Comparison of ENCODE assay signal across 19 cellular contexts in the genomic region with DNA sequence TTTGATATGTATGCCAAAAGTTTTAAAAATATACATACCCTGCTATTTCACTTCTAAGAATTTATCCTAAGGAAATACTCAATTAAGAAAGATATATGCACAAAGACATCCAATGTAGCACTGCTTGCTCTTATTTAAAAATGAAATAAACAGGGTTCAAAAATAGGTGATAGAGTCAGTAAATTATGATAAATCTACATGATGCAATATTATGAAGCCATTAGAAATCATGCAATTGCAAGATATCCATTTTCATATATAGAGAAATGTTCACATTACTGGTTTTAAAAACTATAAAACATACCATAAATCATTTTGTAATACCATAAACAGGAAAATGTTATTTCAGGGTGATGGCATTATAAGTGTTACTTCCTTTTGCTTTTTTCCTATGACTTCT. TPM values are rescaled to one million over a fixed set of nuclear protein-coding genes. Genes with fewer than 3 reads are reported as not detected.
DNase-seq lines count a peak whose midpoint lies in the region; ATAC-seq, FAIRE-seq and TF ChIP-seq lines count a peak whose summit lies in the region.
"Had no signal": no experiment of that assay in that cellular context is flagged by ENCODE, and none has a peak within 500 bp of the region (broad histone marks: within the 10 kb centered on the region; RNA-seq: fewer than 3 reads in every experiment).

No MANE protein-coding gene starts in this region.

- no peaks in the 10 kb centered on the region for H3K9me3 Mint-ChIP-seq in naive thymus-derived CD4-positive, alpha-beta T cell
- H3K9me3 Mint-ChIP-seq: CD4-positive, alpha-beta T cell; CD8-positive, alpha-beta T cell had no signal

- H3K9me3 ChIP-seq in IMR-90 (ENCODE audit: control insufficient read depth, insufficient read depth, low read length) = no peaks in the 10 kb centered on the region
- no peaks in the 10 kb centered on the region for H3K9me3 ChIP-seq in K562 (replicated peaks; ENCODE audit: control insufficient read depth, insufficient read depth, low read depth, low read length)
- no peaks in the 10 kb centered on the region for H3K9me3 ChIP-seq in naive thymus-derived CD4-positive, alpha-beta T cell (ENCODE audit: control insufficient read depth in 2 of 3, low read length in 3 of 3)
- H3K9me3 ChIP-seq: A549, Caco-2 had no signal

- H3K56ac ChIP-seq in IMR-90 (ENCODE audit: extremely low read depth, insufficient read depth, low read length) = no peak overlapping the region

- POLR2A ChIA-PET in IMR-90 (lab: Charles Lee; ENCODE audit: unreplicated experiment) (no interaction called here), K562 (lab: Yijun Ruan, JAX) (interaction anchor here (0.6 kb wide), 1 partner anchor 74 kb away, joined by 3 read pairs; no protein-coding TSS in a partner anchor)
- POLR2A ChIA-PET in naive thymus-derived CD4-positive, alpha-beta T cell (lab: Charles Lee) = no interaction called here

- no peak overlapping the region for H2BK15ac ChIP-seq in IMR-90 (ENCODE audit: low read depth, low read length)

- H2BK5ac ChIP-seq in IMR-90 (ENCODE audit: low read depth, low read length, poor library complexity, severe bottlenecking) = no peak overlapping the region

- intact Hi-C loops in IMR-90 (cut with micrococcal nuclease) = no loop called here
- intact Hi-C loops in K562 (cut with micrococcal nuclease) = no loop called here
- intact Hi-C loops in naive thymus-derived CD4-positive, alpha-beta T cell (cut with micrococcal nuclease) = loop anchor here in 1 of 2 donors (1.0 kb wide), 1 partner anchor 7 kb away; no protein-coding TSS in a partner anchor

- TF ChIP-seq EP300 in K562 (IDR thresholded peaks at IDR 0.05; ENCODE audit: low read length) = no peak

- H3K4me2 ChIP-seq in IMR-90 (ENCODE audit: low read depth, low read length) (no peak overlapping the region), K562 (ENCODE audit: insufficient read depth, low read length) (no peak overlapping the region)
- H3K4me2 ChIP-seq: A549 had no signal

- no peak overlapping the region for H2BK120ac ChIP-seq in IMR-90 (ENCODE audit: low read depth, low read length)

- H3K4me1 Mint-ChIP-seq in naive thymus-derived CD4-positive, alpha-beta T cell = peaks cover 11 to 42% (median 23%) of the 10 kb centered on the region in 7 donors

- H3K9ac ChIP-seq in IMR-90 (ENCODE audit: low read depth, low read length) = no peak overlapping the region
- no peak overlapping the region for H3K9ac ChIP-seq in K562 (ENCODE audit: insufficient read depth in 1 of 2, low read depth in 2 of 2, low read length in 2 of 2)
- H3K9ac ChIP-seq: BLaER1 treated with 17β-estradiol and CSF1 and Interleukin-3, amounts not matched to agents 10 nM and 100 nM had no signal

- no peak overlapping the region for H3K18ac ChIP-seq in IMR-90 (ENCODE audit: low read depth, low read length)

- TF ChIP-seq POLR2A in IMR-90 (IDR thresholded peaks at IDR 0.05; ENCODE audit: low read depth, low read length) (no peak), K562 (conservative IDR thresholded peaks at IDR 0.05) (no peak)

- no peak overlapping the region for H4K8ac ChIP-seq in IMR-90 (ENCODE audit: low read depth in 2 of 2, low read length in 2 of 2)

- ATAC-seq in IMR-90 (ENCODE audit: low read depth) (no peak), K562 (no peak), HG02852 (IDR thresholded peaks at IDR 0.05; ENCODE audit: unreplicated experiment) (no peak)
- no peak for ATAC-seq in naive thymus-derived CD4-positive, alpha-beta T cell
- ATAC-seq: A549; CD8-positive, alpha-beta T cell had no signal

- H2AK9ac ChIP-seq in IMR-90 (replicated peaks; ENCODE audit: low read depth, low read length, poor library complexity) = no peak overlapping the region

- no peaks in the 10 kb centered on the region for H4K20me1 ChIP-seq in IMR-90 (ENCODE audit: insufficient read depth, low read length)
- H4K20me1 ChIP-seq in K562 (replicated peaks; ENCODE audit: control insufficient read depth, insufficient read depth, low read length) = no peaks in the 10 kb centered on the region

- H4K91ac ChIP-seq in IMR-90 (ENCODE audit: insufficient read depth, low read depth, low read length) = no peak overlapping the region

- H3K4me3 Mint-ChIP-seq in naive thymus-derived CD4-positive, alpha-beta T cell = no peak overlapping the region
- H3K4me3 Mint-ChIP-seq: B cell; CD4-positive, alpha-beta T cell; CD8-positive, alpha-beta T cell had no signal

- TF ChIP-seq RAD21 in IMR-90 (IDR thresholded peaks at IDR 0.05; ENCODE audit: low read length) (no peak), K562 (CRISPR knock-in tag; conservative IDR thresholded peaks at IDR 0.05 in 1 of 2, IDR thresholded peaks at IDR 0.05 in 1 of 2) (no peak)

- no peak overlapping the region for H2BK20ac ChIP-seq in IMR-90 (ENCODE audit: low read depth, low read length)

- 0 out of 2 replicates have a peak, but pooled peaks cover 4% of the 10 kb centered on the region for H3K36me3 ChIP-seq in IMR-90 (ENCODE audit: control insufficient read depth, insufficient read depth, low read length)
- peaks cover 9% of the 10 kb centered on the region for H3K36me3 ChIP-seq in K562 (ENCODE audit: control insufficient read depth, insufficient read depth, low read length)
- H3K36me3 ChIP-seq in naive thymus-derived CD4-positive, alpha-beta T cell (ENCODE audit: control insufficient read depth in 2 of 3, insufficient read depth in 3 of 3, low read length in 3 of 3) = peaks cover 0 to 4% (median 0%) of the 10 kb centered on the region in 3 experiments

- no peak overlapping the region for H3K4ac ChIP-seq in IMR-90 (ENCODE audit: low read depth, low read length)

- peaks cover 4 to 6% of the 10 kb centered on the region in 2 experiments; a peak in 2 of 4 replicates for H3K79me1 ChIP-seq in IMR-90 (ENCODE audit: low read depth in 1 of 2, low read length in 2 of 2)

- peaks cover 15% of the 10 kb centered on the region for H3K79me2 ChIP-seq in K562 (ENCODE audit: control insufficient read depth, insufficient read depth, low read length)

- CTCF ChIA-PET in IMR-90 (lab: Yijun Ruan, JAX) (no interaction called here), K562 (lab: Yijun Ruan, JAX; ENCODE audit: low intra/inter-chr PET ratio) (no interaction called here)
- CTCF ChIA-PET in naive thymus-derived CD4-positive, alpha-beta T cell (lab: Charles Lee) = no interaction called here

- FAIRE-seq in K562 (lab: Jason Lieb, UNC) (no peak), islet of Langerhans (lab: Jason Lieb, UNC) (peak; percentile 79)
- FAIRE-seq: A549, D721Med, GM12891, GM19239 had no signal

- H3K27ac Mint-ChIP-seq in naive thymus-derived CD4-positive, alpha-beta T cell = no peak overlapping the region
- H3K27ac Mint-ChIP-seq: B cell; CD4-positive, alpha-beta T cell; CD8-positive, alpha-beta T cell had no signal

- no peaks in the 10 kb centered on the region for H3K9me1 ChIP-seq in IMR-90 (ENCODE audit: insufficient read depth, low read length)
- H3K9me1 ChIP-seq in K562 (ENCODE audit: control insufficient read depth, insufficient read depth, low read length) = no peaks in the 10 kb centered on the region

- no peak overlapping the region for H3K4me3 ChIP-seq in IMR-90 (ENCODE audit: insufficient read depth, low read depth, low read length)
- no peak overlapping the region for H3K4me3 ChIP-seq in K562
- no peak overlapping the region for H3K4me3 ChIP-seq in naive thymus-derived CD4-positive, alpha-beta T cell (ENCODE audit: low read length)
- H3K4me3 ChIP-seq: A549; BLaER1 treated with 17β-estradiol and CSF1 and Interleukin-3, amounts not matched to agents 10 nM and 100 nM had no signal

- H3K4me1 ChIP-seq in IMR-90 (ENCODE audit: control insufficient read depth, insufficient read depth, low read length) (no peaks in the 10 kb centered on the region), K562 (replicated peaks in 1 of 2; ENCODE audit: control insufficient read depth in 2 of 2, insufficient read depth in 2 of 2, low read length in 2 of 2) (peaks cover 3% of the 10 kb centered on the region in 2 experiments; a peak in 3 of 5 replicates)
- peaks cover 0 to 11% of the 10 kb centered on the region in 2 donors for H3K4me1 ChIP-seq in naive thymus-derived CD4-positive, alpha-beta T cell (ENCODE audit: control insufficient read depth in 2 of 2, insufficient read depth in 2 of 2, low read length in 2 of 2)
- H3K4me1 ChIP-seq: Caco-2 had no signal

- no peaks in the 10 kb centered on the region for H3K27me3 ChIP-seq in IMR-90 (ENCODE audit: control insufficient read depth, insufficient read depth, low read length)
- H3K27me3 ChIP-seq in K562 (ENCODE audit: control insufficient read depth in 2 of 2, insufficient read depth in 2 of 2, low read length in 2 of 2) = no peaks in the 10 kb centered on the region
- H3K27me3 ChIP-seq in naive thymus-derived CD4-positive, alpha-beta T cell (ENCODE audit: control insufficient read depth in 2 of 2, insufficient read depth in 2 of 2, low read length in 2 of 2) = no peaks in the 10 kb centered on the region
- H3K27me3 ChIP-seq: BLaER1 treated with 17β-estradiol and CSF1 and Interleukin-3, amounts not matched to agents 10 nM and 100 nM had no signal

- TF ChIP-seq CTCF in IMR-90 (conservative IDR thresholded peaks at IDR 0.05; ENCODE audit: low read depth, low read length) (no peak), K562 (IDR thresholded peaks at IDR 0.05 in 2 of 3, conservative IDR thresholded peaks at IDR 0.05 in 1 of 3; ENCODE audit: insufficient read depth in 2 of 3, low read depth in 1 of 3, low read length in 3 of 3) (no peak)

- DNase-seq in IMR-90 (no peak), K562 (ENCODE audit: extremely low read depth in 1 of 4, low spot score in 3 of 4) (no peak)
- no peak for DNase-seq in naive thymus-derived CD4-positive, alpha-beta T cell
- DNase-seq: Caco-2; Calu3; CD4-positive, alpha-beta T cell; CD8-positive, alpha-beta T cell; DMS79 treated with DMSO at 0.1 percent for 48 hours; GF-D8 had no signal

- H2AFZ ChIP-seq in IMR-90 (replicated peaks; ENCODE audit: low read length, poor library complexity) = no peak overlapping the region
- H2AFZ ChIP-seq in K562 (ENCODE audit: low read depth, low read length) = no peak overlapping the region

- in situ Hi-C loops in IMR-90 (cut with MboI; ENCODE audit: low sequenced_read_pairs) (no loop called here), K562 (cut with MboI) (no loop called here)

- no TSS peak for BruUV-seq in IMR-90 (replicated peaks; lab: Mats Ljungman, UMichigan)
- BruUV-seq in K562 (replicated peaks; lab: Mats Ljungman, UMichigan) = no TSS peak

- H3K27me3 Mint-ChIP-seq in naive thymus-derived CD4-positive, alpha-beta T cell = no peaks in the 10 kb centered on the region
- H3K27me3 Mint-ChIP-seq: B cell; CD4-positive, alpha-beta T cell had no signal

- dilution Hi-C loops in IMR-90 (cut with HindIII; ENCODE audit: low sequenced_read_pairs, unreplicated experiment) = no loop called here

- no peak overlapping the region for H3K14ac ChIP-seq in IMR-90 (replicated peaks; ENCODE audit: low read depth, low read length)

- H3K27ac ChIP-seq in IMR-90 (ENCODE audit: insufficient read depth, low read length) (no peak overlapping the region), K562 (ENCODE audit: extremely low read depth, low read depth, low read length) (no peak overlapping the region)
- H3K27ac ChIP-seq in naive thymus-derived CD4-positive, alpha-beta T cell (ENCODE audit: low read depth, low read length) = no peak overlapping the region
- H3K27ac ChIP-seq: 22Rv1, A549, C4-2B had no signal

- H4K5ac ChIP-seq in IMR-90 (ENCODE audit: low read depth, low read length) = no peak overlapping the region

- H2AK5ac ChIP-seq in IMR-90 (ENCODE audit: low read depth, low read length) = no peak overlapping the region

- H3K36me3 Mint-ChIP-seq in naive thymus-derived CD4-positive, alpha-beta T cell = peaks cover 0 to 30% (median 15%) of the 10 kb centered on the region in 5 donors

- H3K23ac ChIP-seq in IMR-90 (ENCODE audit: low read depth, low read length) = no peak overlapping the region

RNA-seq across cellular contexts. Expression of gene SLC12A2, which starts 8.6 kb away (rescaled TPM):
- total RNA-seq in IMR-90 (2012; rRNA removed) (30.3 and 42.2 TPM in 2 replicates), K562 (2014; rRNA removed) (14.6 and 16.6 TPM in 2 replicates), K562 (2014; rRNA removed; fragmentation: Illumina TruSeq; extraction: Trizol) (20.3 and 25.8 TPM in 2 replicates), K562 (2015; rRNA removed; fragmentation: Illumina TruSeq; extraction: Trizol) (18.1 and 18.6 TPM in 2 replicates), K562 (2021) (17.5 and 19.7 TPM in 2 replicates)
- polyA plus RNA-seq in IMR-90 (2012; rRNA removed) (5.4 and 5.6 TPM in 2 replicates), K562 (2011; rRNA removed) (7.2 and 12.6 TPM in 2 replicates), K562 (2014; fragmentation: Illumina TruSeq; extraction: Trizol) (6.4 and 6.7 TPM in 2 replicates), K562 (2014; fragmentation: Nextera tagmentation; extraction: Ambion mirVana) (1 to 10 TPM; 5.3 to 5.4 TPM), K562 (2014; rRNA removed) (5.1 and 5.7 TPM in 2 replicates)
- polyA plus RNA-seq in IMR-90 (2012; cell fraction: cytosol; rRNA removed) = 1.1 and 2.5 TPM in 2 replicates
- polyA plus RNA-seq in IMR-90 (2012; cell fraction: nucleus; rRNA removed; ENCODE audit: low replicate concordance) = 2.8 and 4.7 TPM in 2 replicates
- 25.5 and 58.3 TPM in 2 replicates for total RNA-seq in K562 (2011; cell fraction: chromatin; rRNA removed; ENCODE audit: low replicate concordance)
- total RNA-seq in K562 (2011; cell fraction: nucleolus; rRNA removed) = 16.8 and 22.5 TPM in 2 replicates
- total RNA-seq in K562 (2011; cell fraction: nucleoplasm; rRNA removed) = 28.2 and 32.5 TPM in 2 replicates
- 3.8 and 4.3 TPM in 2 replicates for polyA plus RNA-seq in K562 (2011; cell fraction: cytosol; rRNA removed)
- 4.7 and 5.9 TPM in 2 replicates for polyA plus RNA-seq in K562 (2011; cell fraction: nucleus; rRNA removed)
- polyA plus RNA-seq in K562 (2012) = 4.6 and 6.5 TPM in 2 replicates
- polyA minus RNA-seq in K562 (2011; rRNA and poly(A)+ RNA removed) = 59.0 and 96.2 TPM in 2 replicates
- polyA minus RNA-seq in K562 (2011; cell fraction: cytosol; rRNA and poly(A)+ RNA removed) = 15.4 and 28.4 TPM in 2 replicates
- 17.2 and 19.3 TPM in 2 replicates for polyA minus RNA-seq in K562 (2011; cell fraction: nucleus; rRNA and poly(A)+ RNA removed)
- 10 to 100 TPM in 4 of 5 experiments, 1 to 10 TPM in 1; 8.2 to 17.3 (median 11.3) TPM for total RNA-seq in naive thymus-derived CD4-positive, alpha-beta T cell
- polyA plus RNA-seq in naive thymus-derived CD4-positive, alpha-beta T cell = 1 to 10 TPM; 4.8 to 5.7 TPM
